ENCODE assay signal across 16 cellular contexts in the genomic region with DNA sequence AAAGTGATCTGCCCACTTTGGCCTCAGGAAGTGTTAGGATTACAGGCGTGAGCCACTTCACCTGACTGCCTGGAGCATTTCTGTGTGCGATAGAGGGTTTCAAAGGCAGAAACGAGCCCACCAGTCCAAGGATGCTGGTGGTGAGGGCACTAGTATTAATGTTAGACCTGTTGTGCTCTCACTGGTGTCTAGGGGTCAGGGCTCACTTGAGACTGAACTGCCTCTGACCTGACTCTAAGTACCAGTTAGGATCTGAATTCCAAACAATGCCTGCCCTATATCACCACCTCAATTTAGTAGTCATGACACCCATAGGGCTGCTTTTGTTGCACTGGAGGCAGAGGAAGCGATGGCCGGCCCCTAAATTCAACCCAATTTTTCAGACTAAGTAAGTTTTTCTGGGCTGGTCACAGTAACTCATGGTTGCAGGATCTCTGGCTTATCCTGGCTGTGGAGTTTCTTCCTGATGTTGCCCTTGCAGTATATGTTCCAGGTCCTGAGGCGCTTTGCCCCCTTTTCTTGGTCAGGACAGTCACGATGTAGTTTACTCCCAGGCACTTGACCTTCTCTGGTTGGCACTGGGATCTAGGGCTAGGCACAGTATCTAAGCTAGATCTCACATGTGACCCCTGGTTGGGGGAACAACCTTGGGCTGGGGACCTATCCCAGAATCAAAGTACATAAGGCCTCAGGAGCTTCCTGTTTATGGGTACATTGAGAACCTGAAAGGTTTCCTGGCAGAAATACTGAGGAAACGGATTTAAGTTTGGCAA. TPM values are rescaled to one million over a fixed set of nuclear protein-coding genes. Genes with fewer than 3 reads are reported as not detected.
A peak's percentile ranks its signal among the peaks of the same experiment; 100 is the strongest.
DNase-seq lines count a peak whose midpoint lies in the region; ATAC-seq, FAIRE-seq and TF ChIP-seq lines count a peak whose summit lies in the region.
"Had no signal": no experiment of that assay in that cellular context is flagged by ENCODE, and none has a peak within 500 bp of the region (broad histone marks: within the 10 kb centered on the region; RNA-seq: fewer than 3 reads in every experiment).

No MANE protein-coding gene starts in this region.

- no peaks in the 10 kb centered on the region for H3K9me3 ChIP-seq in stomach
- H3K9me3 ChIP-seq: left lung, thoracic aorta had no signal

- peaks cover 3 to 27% (median 12%) of the 10 kb centered on the region in 4 donors for H3K4me1 ChIP-seq in stomach

- intact Hi-C loops in activated naive CD4-positive, alpha-beta T cell treated with anti-CD3 and anti-CD28 coated beads for 36 hours (cut with micrococcal nuclease) = no loop called here
- intact Hi-C loops in stomach (cut with DNase I; ENCODE audit: low total_unique reads) = no loop called here
- intact Hi-C loops in sciatic nerve (cut with DNase I) = no loop called here

- H3K27me3 Mint-ChIP-seq in activated naive CD4-positive, alpha-beta T cell treated with anti-CD3 and anti-CD28 coated beads for 36 hours (ENCODE audit: low read depth) = no peaks in the 10 kb centered on the region
- H3K27me3 Mint-ChIP-seq: B cell had no signal

- TF ChIP-seq CTCF in stomach (IDR thresholded peaks at IDR 0.05) = no peak

- peaks cover 29% of the 10 kb centered on the region for H3K36me3 Mint-ChIP-seq in activated naive CD4-positive, alpha-beta T cell treated with anti-CD3 and anti-CD28 coated beads for 36 hours (ENCODE audit: low read depth)

- H3K4me3 Mint-ChIP-seq in activated naive CD4-positive, alpha-beta T cell treated with anti-CD3 and anti-CD28 coated beads for 36 hours = no peak overlapping the region
- H3K4me3 Mint-ChIP-seq: B cell had no signal

- H3K9me3 Mint-ChIP-seq in activated naive CD4-positive, alpha-beta T cell treated with anti-CD3 and anti-CD28 coated beads for 36 hours = no peaks in the 10 kb centered on the region

- H3K27ac Mint-ChIP-seq in activated naive CD4-positive, alpha-beta T cell treated with anti-CD3 and anti-CD28 coated beads for 36 hours = peak overlapping the region; percentile 70
- H3K27ac Mint-ChIP-seq: B cell had no signal

- 63 to 77% (median 70%) methylated on average over 8 of the region's 8 CpGs for WGBS in stomach, 5 donors

- CTCF ChIA-PET in activated naive CD4-positive, alpha-beta T cell treated with anti-CD3 and anti-CD28 coated beads for 36 hours (lab: Charles Lee) = no interaction called here

- no peak overlapping the region for H3K4me3 ChIP-seq in stomach
- H3K4me3 ChIP-seq: left lung, thoracic aorta had no signal

- no peak for DNase-seq in activated naive CD4-positive, alpha-beta T cell treated with anti-CD3 and anti-CD28 coated beads for 36 hours
- DNase-seq in activated naive CD4-positive, alpha-beta T cell treated with anti-CD3 and anti-CD28 coated beads, Interleukin-2, amount 50 U/mL, for 16 hours = no peak
- DNase-seq in stomach (no peak), sciatic nerve (ENCODE audit: low spot score) (no peak), RCC 7860 (ENCODE audit: low spot score) (no peak)
- DNase-seq: activated gamma-delta T cell, cortex of kidney, foreskin melanocyte, left lung, RPMI8226 had no signal

- peaks cover 6% of the 10 kb centered on the region for H3K4me1 Mint-ChIP-seq in activated naive CD4-positive, alpha-beta T cell treated with anti-CD3 and anti-CD28 coated beads for 36 hours (ENCODE audit: low read depth)

- TF ChIP-seq EP300 in stomach (IDR thresholded peaks at IDR 0.05) = no peak

- H3K36me3 ChIP-seq in stomach = peaks cover 51 to 98% (median 84%) of the 10 kb centered on the region in 4 donors

- FAIRE-seq in RCC 7860 (lab: Jason Lieb, UNC) = no peak
- FAIRE-seq: H54 had no signal

- H3K27me3 ChIP-seq in stomach = no peaks in the 10 kb centered on the region
- H3K27me3 ChIP-seq: left lung had no signal

- ATAC-seq in esophagus mucosa = peak; percentile 9
- no peak for ATAC-seq in sciatic nerve
- ATAC-seq in HG02610 (IDR thresholded peaks at IDR 0.05; ENCODE audit: unreplicated experiment) = no peak
- ATAC-seq: left lung had no signal

- no peak for TF ChIP-seq POLR2A in stomach (IDR thresholded peaks at IDR 0.05)

- H3K27ac ChIP-seq in stomach = peak overlapping the region in 4 of 5 donors; percentile 13 to 71 (median 52)

TF ChIP-seq in PFSK-1, 5 proteins besides CTCF, POLR2A, EP300 and RAD21:
- peak; percentile 23 for TF ChIP-seq POLR2AphosphoS5 (IDR thresholded peaks at IDR 0.05; ENCODE audit: low read depth, low read length)
- no peak for TF ChIP-seq REST (IDR thresholded peaks at IDR 0.05; ENCODE audit: insufficient read depth in 1 of 2, low read depth in 2 of 2, low read length in 2 of 2)
TF ChIP-seq in PFSK-1: peak in this region for 1.

RNA-seq across cellular contexts. Expression of gene CCDC17, which starts 4.5 kb away (rescaled TPM):
- 1 to 10 TPM in 1 of 2 experiments, under 1 TPM in 1; 0.62 to 1.0 TPM for total RNA-seq in activated naive CD4-positive, alpha-beta T cell treated with anti-CD3 and anti-CD28 coated beads for 36 hours
- polyA plus RNA-seq in PFSK-1 (2012; ENCODE audit: insufficient read length, low read depth) = 0.72 TPM
- 2.5 TPM for total RNA-seq in esophagus mucosa
- 10 to 100 TPM in 2 of 5 donors, 1 to 10 TPM in 2, not detected in 1; 5.1 to 17.1 (median 11.1) TPM for total RNA-seq in stomach
- polyA plus RNA-seq in stomach = under 1 TPM in 2 of 3 donors, not detected in 1; 0.68 to 0.83 TPM
- 5.2 TPM for total RNA-seq in sciatic nerve

RNA-seq across cellular contexts. Expression of gene NASP, which starts 35.5 kb away (rescaled TPM):
- 100 to 1,000 TPM; 222 to 229 TPM for total RNA-seq in activated naive CD4-positive, alpha-beta T cell treated with anti-CD3 and anti-CD28 coated beads for 36 hours
- polyA plus RNA-seq in PFSK-1 (2012; ENCODE audit: insufficient read length, low read depth) = 76.5 TPM
- total RNA-seq in esophagus mucosa = 49.9 TPM
- total RNA-seq in stomach = 100 to 1,000 TPM in 2 of 5 donors, 10 to 100 TPM in 3; 14.0 to 107 (median 51.8) TPM
- 100 to 1,000 TPM in 1 of 3 donors, 10 to 100 TPM in 2; 78.7 to 119 (median 79.9) TPM for polyA plus RNA-seq in stomach
- 66.8 TPM for total RNA-seq in sciatic nerve
